In the genomic region with DNA sequence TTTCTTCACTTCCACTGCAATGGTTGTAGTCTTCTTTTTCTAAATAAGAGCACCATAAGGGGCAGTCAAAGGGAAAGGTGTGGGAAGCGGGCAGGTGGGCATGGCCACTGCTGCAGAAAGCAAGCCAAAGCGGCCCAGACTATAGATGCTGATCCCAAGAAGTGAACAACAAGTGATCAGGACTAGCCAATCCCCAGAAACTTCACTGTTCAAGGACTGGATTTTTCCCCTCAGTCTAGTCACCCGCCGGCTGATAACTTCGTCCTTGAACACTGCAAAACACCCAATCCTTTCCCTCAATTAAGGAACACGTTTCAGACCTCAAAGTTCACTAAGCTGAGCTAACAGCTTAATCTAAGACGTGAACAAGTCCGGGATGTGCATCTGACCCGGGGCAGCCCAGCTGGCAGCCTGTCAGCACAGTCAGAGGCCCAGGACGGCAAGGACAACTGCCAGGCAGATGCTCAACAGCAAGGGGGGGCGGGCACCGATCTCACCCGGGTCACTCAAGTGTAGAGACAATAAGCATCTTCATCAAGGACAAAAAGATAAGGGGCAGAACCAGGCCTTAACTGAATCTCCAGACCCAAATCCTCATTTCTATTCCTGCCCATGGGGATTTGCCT, we compare ENCODE assay signal across 12 cellular contexts.
"Had no signal": no experiment of that assay in that cellular context is flagged by ENCODE, and none has a peak within 500 bp of the region (broad histone marks: within the 10 kb centered on the region; RNA-seq: fewer than 3 reads in every experiment).

No MANE protein-coding gene starts in this region.

- H3K4me3 ChIP-seq: esophagus muscularis mucosa, lung, mucosa of descending colon, skin epidermis, tibial nerve had no signal

- H3K27me3 ChIP-seq: esophagus muscularis mucosa, tibial nerve had no signal

- H3K4me1 ChIP-seq: tibial nerve had no signal

- H3K27ac Mint-ChIP-seq: activated naive CD8-positive, alpha-beta T cell treated with anti-CD3 and anti-CD28 coated beads, Interleukin-2, amount 10 ng/mL, durations not matched to agents 7 days and 5 days; activated T-cell treated with anti-CD3 and anti-CD28 coated beads, Interleukin-2, amount 50 U/mL, for 72 hours had no signal

- ATAC-seq: activated CD4-positive, CD25-positive, alpha-beta regulatory T cell treated with anti-CD3 and anti-CD28 coated beads, Interleukin-2, amount 50 U/mL, for 24 hours; activated T-cell treated with anti-CD3 and anti-CD28 coated beads, Interleukin-2, amount 50 U/mL, for 72 hours; mucosa of descending colon; natural killer cell had no signal

- DNase-seq: activated gamma-delta T cell treated with Interleukin-2 at 50 U/mL for 16 hours; activated naive CD8-positive, alpha-beta T cell treated with anti-CD3 and anti-CD28 coated beads, Interleukin-2, amount 10 ng/mL, durations not matched to agents 7 days and 5 days; activated T-cell treated with anti-CD3 and anti-CD28 coated beads, Interleukin-2, amount 50 U/mL, for 72 hours; aorta; mucosa of descending colon; natural killer cell; SHP77 treated with DMSO at 0.1 percent for 48 hours had no signal

- H3K27ac ChIP-seq: esophagus muscularis mucosa, skin epidermis, tibial nerve had no signal

- H3K9me3 Mint-ChIP-seq: activated naive CD8-positive, alpha-beta T cell treated with anti-CD3 and anti-CD28 coated beads, Interleukin-2, amount 10 ng/mL, durations not matched to agents 7 days and 5 days; activated T-cell treated with anti-CD3 and anti-CD28 coated beads, Interleukin-2, amount 50 U/mL, for 72 hours; natural killer cell had no signal

- H3K4me3 Mint-ChIP-seq: activated naive CD8-positive, alpha-beta T cell treated with anti-CD3 and anti-CD28 coated beads, Interleukin-2, amount 10 ng/mL, durations not matched to agents 7 days and 5 days; activated T-cell treated with anti-CD3 and anti-CD28 coated beads, Interleukin-2, amount 50 U/mL, for 72 hours; natural killer cell had no signal

- H3K4me1 Mint-ChIP-seq: activated naive CD8-positive, alpha-beta T cell treated with anti-CD3 and anti-CD28 coated beads, Interleukin-2, amount 10 ng/mL, durations not matched to agents 7 days and 5 days had no signal

- H3K9me3 ChIP-seq: esophagus muscularis mucosa, mucosa of descending colon, tibial nerve had no signal

- H3K27me3 Mint-ChIP-seq: activated naive CD8-positive, alpha-beta T cell treated with anti-CD3 and anti-CD28 coated beads, Interleukin-2, amount 10 ng/mL, durations not matched to agents 7 days and 5 days had no signal
